1 cellular context compared by ENCODE assay signal in the genomic region with DNA sequence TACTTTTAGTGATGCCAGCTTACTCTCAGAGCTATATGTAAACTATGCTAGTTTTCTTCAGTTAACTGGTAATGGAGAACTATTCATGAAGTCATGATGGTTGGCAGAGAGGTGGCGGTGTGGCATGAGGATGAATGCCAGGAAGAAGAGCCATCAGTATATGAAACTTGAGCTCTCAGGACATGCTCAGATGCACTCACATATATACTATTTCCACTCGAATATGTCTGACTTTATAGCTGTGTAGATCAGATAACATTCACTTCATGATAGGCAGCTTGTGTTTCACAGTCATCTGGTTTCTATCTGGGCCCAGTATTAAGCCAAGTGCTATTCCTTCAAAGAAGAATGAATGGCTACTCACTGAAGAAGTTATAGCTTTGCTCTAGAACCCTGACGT.
A peak's percentile ranks its signal among the peaks of the same experiment; 100 is the strongest.
TF ChIP-seq lines count a peak whose summit lies in the region.

No MANE protein-coding gene starts in this region.

TF ChIP-seq in K562, 482 proteins besides CTCF, POLR2A, EP300 and RAD21 (continued from another document):
- TF ChIP-seq, protein P1, sequence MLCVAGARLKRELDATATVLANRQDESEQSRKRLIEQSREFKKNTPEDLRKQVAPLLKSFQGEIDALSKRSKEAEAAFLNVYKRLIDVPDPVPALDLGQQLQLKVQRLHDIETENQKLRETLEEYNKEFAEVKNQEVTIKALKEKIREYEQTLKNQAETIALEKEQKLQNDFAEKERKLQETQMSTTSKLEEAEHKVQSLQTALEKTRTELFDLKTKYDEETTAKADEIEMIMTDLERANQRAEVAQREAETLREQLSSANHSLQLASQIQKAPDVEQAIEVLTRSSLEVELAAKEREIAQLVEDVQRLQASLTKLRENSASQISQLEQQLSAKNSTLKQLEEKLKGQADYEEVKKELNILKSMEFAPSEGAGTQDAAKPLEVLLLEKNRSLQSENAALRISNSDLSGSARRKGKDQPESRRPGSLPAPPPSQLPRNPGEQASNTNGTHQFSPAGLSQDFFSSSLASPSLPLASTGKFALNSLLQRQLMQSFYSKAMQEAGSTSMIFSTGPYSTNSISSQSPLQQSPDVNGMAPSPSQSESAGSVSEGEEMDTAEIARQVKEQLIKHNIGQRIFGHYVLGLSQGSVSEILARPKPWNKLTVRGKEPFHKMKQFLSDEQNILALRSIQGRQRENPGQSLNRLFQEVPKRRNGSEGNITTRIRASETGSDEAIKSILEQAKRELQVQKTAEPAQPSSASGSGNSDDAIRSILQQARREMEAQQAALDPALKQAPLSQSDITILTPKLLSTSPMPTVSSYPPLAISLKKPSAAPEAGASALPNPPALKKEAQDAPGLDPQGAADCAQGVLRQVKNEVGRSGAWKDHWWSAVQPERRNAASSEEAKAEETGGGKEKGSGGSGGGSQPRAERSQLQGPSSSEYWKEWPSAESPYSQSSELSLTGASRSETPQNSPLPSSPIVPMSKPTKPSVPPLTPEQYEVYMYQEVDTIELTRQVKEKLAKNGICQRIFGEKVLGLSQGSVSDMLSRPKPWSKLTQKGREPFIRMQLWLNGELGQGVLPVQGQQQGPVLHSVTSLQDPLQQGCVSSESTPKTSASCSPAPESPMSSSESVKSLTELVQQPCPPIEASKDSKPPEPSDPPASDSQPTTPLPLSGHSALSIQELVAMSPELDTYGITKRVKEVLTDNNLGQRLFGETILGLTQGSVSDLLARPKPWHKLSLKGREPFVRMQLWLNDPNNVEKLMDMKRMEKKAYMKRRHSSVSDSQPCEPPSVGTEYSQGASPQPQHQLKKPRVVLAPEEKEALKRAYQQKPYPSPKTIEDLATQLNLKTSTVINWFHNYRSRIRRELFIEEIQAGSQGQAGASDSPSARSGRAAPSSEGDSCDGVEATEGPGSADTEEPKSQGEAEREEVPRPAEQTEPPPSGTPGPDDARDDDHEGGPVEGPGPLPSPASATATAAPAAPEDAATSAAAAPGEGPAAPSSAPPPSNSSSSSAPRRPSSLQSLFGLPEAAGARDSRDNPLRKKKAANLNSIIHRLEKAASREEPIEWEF (CRISPR knock-in tag; IDR thresholded peaks at IDR 0.05), result no peak
- TF ChIP-seq PURB (CRISPR knock-in tag; IDR thresholded peaks at IDR 0.05; ENCODE audit: low read depth) (no peak), ARID1B (IDR thresholded peaks at IDR 0.05) (no peak), ZNF23 (CRISPR knock-in tag; IDR thresholded peaks at IDR 0.05) (no peak), TAL1 (IDR thresholded peaks at IDR 0.05) (0 out of 2 replicates have a peak, but pooled peaks have one; percentile 19), ZKSCAN8 (CRISPR knock-in tag; IDR thresholded peaks at IDR 0.05) (no peak), TOE1 (IDR thresholded peaks at IDR 0.05; ENCODE audit: borderline replicate concordance) (no peak), TOE1 (CRISPR knock-in tag; IDR thresholded peaks at IDR 0.05; ENCODE audit: borderline replicate concordance, low read depth) (no peak), CREB1 (IDR thresholded peaks at IDR 0.05) (no peak), CREB1 (CRISPR knock-in tag; IDR thresholded peaks at IDR 0.05) (no peak), PHB (CRISPR knock-in tag; IDR thresholded peaks at IDR 0.05) (no peak)
- TF ChIP-seq, protein P2, sequence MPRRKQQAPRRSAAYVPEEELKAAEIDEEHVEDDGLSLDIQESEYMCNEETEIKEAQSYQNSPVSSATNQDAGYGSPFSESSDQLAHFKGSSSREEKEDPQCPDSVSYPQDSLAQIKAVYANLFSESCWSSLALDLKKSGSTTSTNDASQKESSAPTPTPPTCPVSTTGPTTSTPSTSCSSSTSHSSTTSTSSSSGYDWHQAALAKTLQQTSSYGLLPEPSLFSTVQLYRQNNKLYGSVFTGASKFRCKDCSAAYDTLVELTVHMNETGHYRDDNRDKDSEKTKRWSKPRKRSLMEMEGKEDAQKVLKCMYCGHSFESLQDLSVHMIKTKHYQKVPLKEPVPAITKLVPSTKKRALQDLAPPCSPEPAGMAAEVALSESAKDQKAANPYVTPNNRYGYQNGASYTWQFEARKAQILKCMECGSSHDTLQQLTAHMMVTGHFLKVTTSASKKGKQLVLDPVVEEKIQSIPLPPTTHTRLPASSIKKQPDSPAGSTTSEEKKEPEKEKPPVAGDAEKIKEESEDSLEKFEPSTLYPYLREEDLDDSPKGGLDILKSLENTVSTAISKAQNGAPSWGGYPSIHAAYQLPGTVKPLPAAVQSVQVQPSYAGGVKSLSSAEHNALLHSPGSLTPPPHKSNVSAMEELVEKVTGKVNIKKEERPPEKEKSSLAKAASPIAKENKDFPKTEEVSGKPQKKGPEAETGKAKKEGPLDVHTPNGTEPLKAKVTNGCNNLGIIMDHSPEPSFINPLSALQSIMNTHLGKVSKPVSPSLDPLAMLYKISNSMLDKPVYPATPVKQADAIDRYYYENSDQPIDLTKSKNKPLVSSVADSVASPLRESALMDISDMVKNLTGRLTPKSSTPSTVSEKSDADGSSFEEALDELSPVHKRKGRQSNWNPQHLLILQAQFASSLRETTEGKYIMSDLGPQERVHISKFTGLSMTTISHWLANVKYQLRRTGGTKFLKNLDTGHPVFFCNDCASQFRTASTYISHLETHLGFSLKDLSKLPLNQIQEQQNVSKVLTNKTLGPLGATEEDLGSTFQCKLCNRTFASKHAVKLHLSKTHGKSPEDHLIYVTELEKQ (CRISPR knock-in tag; IDR thresholded peaks at IDR 0.05), result no peak
- TF ChIP-seq, protein P3, sequence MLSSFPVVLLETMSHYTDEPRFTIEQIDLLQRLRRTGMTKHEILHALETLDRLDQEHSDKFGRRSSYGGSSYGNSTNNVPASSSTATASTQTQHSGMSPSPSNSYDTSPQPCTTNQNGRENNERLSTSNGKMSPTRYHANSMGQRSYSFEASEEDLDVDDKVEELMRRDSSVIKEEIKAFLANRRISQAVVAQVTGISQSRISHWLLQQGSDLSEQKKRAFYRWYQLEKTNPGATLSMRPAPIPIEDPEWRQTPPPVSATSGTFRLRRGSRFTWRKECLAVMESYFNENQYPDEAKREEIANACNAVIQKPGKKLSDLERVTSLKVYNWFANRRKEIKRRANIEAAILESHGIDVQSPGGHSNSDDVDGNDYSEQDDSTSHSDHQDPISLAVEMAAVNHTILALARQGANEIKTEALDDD (IDR thresholded peaks at IDR 0.05), result peak; percentile 39; the same call in 1 of the 2 replicates
- TF ChIP-seq, protein P4, sequence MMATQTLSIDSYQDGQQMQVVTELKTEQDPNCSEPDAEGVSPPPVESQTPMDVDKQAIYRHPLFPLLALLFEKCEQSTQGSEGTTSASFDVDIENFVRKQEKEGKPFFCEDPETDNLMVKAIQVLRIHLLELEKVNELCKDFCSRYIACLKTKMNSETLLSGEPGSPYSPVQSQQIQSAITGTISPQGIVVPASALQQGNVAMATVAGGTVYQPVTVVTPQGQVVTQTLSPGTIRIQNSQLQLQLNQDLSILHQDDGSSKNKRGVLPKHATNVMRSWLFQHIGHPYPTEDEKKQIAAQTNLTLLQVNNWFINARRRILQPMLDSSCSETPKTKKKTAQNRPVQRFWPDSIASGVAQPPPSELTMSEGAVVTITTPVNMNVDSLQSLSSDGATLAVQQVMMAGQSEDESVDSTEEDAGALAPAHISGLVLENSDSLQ (IDR thresholded peaks at IDR 0.05), result peak; percentile 43; the same call in 1 of the 2 replicates
TF ChIP-seq in K562: peak in this region for 3.
